In the genomic region with DNA sequence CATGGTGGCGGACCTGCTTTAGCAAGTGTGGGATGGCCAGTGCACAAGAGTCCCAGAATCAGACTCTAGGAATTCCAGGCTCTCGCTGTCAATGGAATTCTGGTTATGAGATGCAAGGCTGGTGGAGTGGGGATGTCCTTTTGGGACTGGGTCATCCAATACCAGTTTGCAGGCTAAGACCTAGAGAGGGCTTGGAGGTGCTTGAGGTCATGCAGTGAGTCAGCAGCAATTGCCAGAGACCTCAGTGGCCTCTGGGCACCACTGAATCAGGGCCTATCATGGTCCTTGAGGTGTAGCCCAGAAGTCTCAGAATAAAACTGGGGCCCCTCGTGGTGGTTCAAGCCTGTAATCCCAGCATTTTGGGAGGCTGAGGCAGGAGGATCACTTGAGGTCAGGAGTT, we compare ENCODE assay signal across 2 cellular contexts.
A peak's percentile ranks its signal among the peaks of the same experiment; 100 is the strongest.
TF ChIP-seq lines count a peak whose summit lies in the region.

No MANE protein-coding gene starts in this region.

TF ChIP-seq in K562, 482 proteins besides CTCF, POLR2A, EP300 and RAD21 (continues in another document):
- TF ChIP-seq NEUROD1 (IDR thresholded peaks at IDR 0.05; ENCODE audit: borderline replicate concordance, low read depth, low read length, partially characterized antibody) = no peak
- TF ChIP-seq KDM1A (IDR thresholded peaks at IDR 0.05) = 0 out of 4 replicates have a peak, but pooled peaks have one; percentile 8 to 21
- peak; percentile 56; the same call in 1 of the 2 replicates for TF ChIP-seq MAFF (IDR thresholded peaks at IDR 0.05; ENCODE audit: low read length)
- no peak for TF ChIP-seq ZFP36 (IDR thresholded peaks at IDR 0.05; ENCODE audit: low read depth, low read length, partially characterized antibody)
- no peak for TF ChIP-seq OTX1 (CRISPR knock-in tag; IDR thresholded peaks at IDR 0.05)
- no peak for TF ChIP-seq DPF2 (IDR thresholded peaks at IDR 0.05)
- no peak for TF ChIP-seq TRIM25 (IDR thresholded peaks at IDR 0.05; ENCODE audit: borderline replicate concordance)
- peak; percentile 51 for TF ChIP-seq MAFK (IDR thresholded peaks at IDR 0.05; ENCODE audit: low read length)
- TF ChIP-seq STAG1 (CRISPR knock-in tag; IDR thresholded peaks at IDR 0.05; ENCODE audit: borderline replicate concordance) = no peak
- TF ChIP-seq ZBTB11 (CRISPR knock-in tag; IDR thresholded peaks at IDR 0.05) = no peak
- TF ChIP-seq NELFE (IDR thresholded peaks at IDR 0.05; ENCODE audit: insufficient read depth, insufficient read length) = no peak
- no peak for TF ChIP-seq NFE2L1 (tag; IDR thresholded peaks at IDR 0.05; ENCODE audit: borderline replicate concordance, low read depth)
- peak; percentile 28; the same call in 1 of the 2 replicates for TF ChIP-seq EHMT2 (IDR thresholded peaks at IDR 0.05)
- TF ChIP-seq CREB3 (tag; conservative IDR thresholded peaks at IDR 0.05; ENCODE audit: low read depth) = no peak
- TF ChIP-seq C11orf30 (IDR thresholded peaks at IDR 0.05; ENCODE audit: low read depth) = peak; percentile 57
- TF ChIP-seq E4F1 (CRISPR knock-in tag; IDR thresholded peaks at IDR 0.05; ENCODE audit: borderline replicate concordance) = no peak
- TF ChIP-seq ZNF41 (CRISPR knock-in tag; conservative IDR thresholded peaks at IDR 0.05) = no peak
- TF ChIP-seq SMAD3 (CRISPR knock-in tag; conservative IDR thresholded peaks at IDR 0.05) = no peak
- TF ChIP-seq SIN3A (IDR thresholded peaks at IDR 0.05; ENCODE audit: borderline replicate concordance in 2 of 2, control insufficient read depth in 1 of 2, low read depth in 2 of 2, low read length in 2 of 2) = no peak
- no peak for TF ChIP-seq HEY1 (CRISPR knock-in tag; IDR thresholded peaks at IDR 0.05; ENCODE audit: borderline replicate concordance)
- peak; percentile 18; the same call in 1 of the 2 replicates for TF ChIP-seq MAFG (tag; conservative IDR thresholded peaks at IDR 0.05)
- TF ChIP-seq JUND (IDR thresholded peaks at IDR 0.05; ENCODE audit: borderline replicate concordance, low read depth, low read length) = peak; percentile 41; the same call in 1 of the 2 replicates
- TF ChIP-seq JUND (tag; IDR thresholded peaks at IDR 0.05; ENCODE audit: borderline replicate concordance, low read depth, low read length) = no peak; the same call in 2 of the 3 replicates

TF ChIP-seq in neural cell, 6 proteins besides CTCF, POLR2A, EP300 and RAD21:
- TF ChIP-seq REST (IDR thresholded peaks at IDR 0.05; ENCODE audit: borderline replicate concordance) (peak; percentile 7), SMC3 (conservative IDR thresholded peaks at IDR 0.05; ENCODE audit: poor library complexity) (no peak), MXI1 (conservative IDR thresholded peaks at IDR 0.05; ENCODE audit: poor library complexity, severe bottlenecking) (peak; percentile 12), TAF1 (IDR thresholded peaks at IDR 0.05; ENCODE audit: low read depth) (no peak), POLR2AphosphoS5 (IDR thresholded peaks at IDR 0.05) (no peak), EZH2 (IDR thresholded peaks at IDR 0.05; ENCODE audit: borderline replicate concordance, insufficient read depth, low read length, poor library complexity, severe bottlenecking) (no peak)
